ENCODE assay signal across 11 cellular contexts in the genomic region with DNA sequence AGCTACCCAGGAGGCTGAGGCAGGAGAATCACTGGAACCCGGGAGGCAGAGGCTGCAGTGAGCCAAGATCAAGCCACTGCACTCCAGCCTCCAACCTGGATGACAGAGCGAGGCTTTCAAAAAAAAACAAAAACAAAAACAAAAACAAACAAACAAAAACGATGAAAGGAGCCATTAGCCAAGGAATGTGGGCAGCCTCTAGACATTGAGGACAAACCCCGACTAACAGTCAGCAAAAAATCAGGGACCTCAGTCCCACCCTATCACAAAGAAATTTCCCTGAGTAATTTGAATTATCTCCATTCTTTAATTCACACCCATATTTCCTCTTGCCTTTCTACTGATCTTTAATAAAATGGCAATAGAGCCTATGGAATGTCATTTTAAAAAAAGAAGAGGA.
DNase-seq lines count a peak whose midpoint lies in the region; ATAC-seq and TF ChIP-seq lines count a peak whose summit lies in the region.
"Had no signal": no experiment of that assay in that cellular context is flagged by ENCODE, and none has a peak within 500 bp of the region (broad histone marks: within the 10 kb centered on the region; RNA-seq: fewer than 3 reads in every experiment).

No MANE protein-coding gene starts in this region.

- peak overlapping the region; percentile 78 to 92 for H3K4me3 Mint-ChIP-seq in activated T-cell treated with anti-CD3 and anti-CD28 coated beads, Interleukin-2, amount 50 U/mL, for 72 hours

- H3K9me3 ChIP-seq in left lung (peaks cover 0 to 1% of the 10 kb centered on the region in 2 donors), tibial artery (no peaks in the 10 kb centered on the region)
- H3K9me3 ChIP-seq: lower lobe of right lung, prostate gland had no signal

- peaks cover under 1 to 2% of the 10 kb centered on the region in 2 donors for H3K9me3 Mint-ChIP-seq in activated T-cell treated with anti-CD3 and anti-CD28 coated beads, Interleukin-2, amount 50 U/mL, for 72 hours
- H3K9me3 Mint-ChIP-seq in activated naive CD4-positive, alpha-beta T cell treated with anti-CD3 and anti-CD28 coated beads, Interleukin-2, amount 50 U/mL, for 72 hours, result peaks cover 0 to 3% of the 10 kb centered on the region in 2 donors

- H3K4me1 ChIP-seq in left lung (peaks cover 0 to 15% of the 10 kb centered on the region in 2 donors), tibial artery (peaks cover 0 to 18% (median 8%) of the 10 kb centered on the region in 4 donors)
- H3K4me1 ChIP-seq: lower lobe of right lung, prostate gland had no signal

- H3K27ac ChIP-seq in left lung, result peak overlapping the region; percentile 50 to 72
- H3K27ac ChIP-seq in tibial artery, result peak overlapping the region; percentile 26 to 51
- H3K27ac ChIP-seq: lower lobe of right lung, prostate gland, VCaP had no signal

- H3K36me3 ChIP-seq in left lung, result peaks cover 0 to 17% of the 10 kb centered on the region in 2 donors
- H3K36me3 ChIP-seq in tibial artery, result peaks cover 0 to 15% (median 0%) of the 10 kb centered on the region in 3 donors
- H3K36me3 ChIP-seq: prostate gland had no signal

- DNase-seq in activated T-cell treated with anti-CD3 and anti-CD28 coated beads, Interleukin-2, amount 50 U/mL, for 72 hours, result no peak
- DNase-seq in activated T-cell treated with anti-CD3 and anti-CD28 coated beads for 4 hours, result no peak
- DNase-seq in activated naive CD4-positive, alpha-beta T cell treated with anti-CD3 and anti-CD28 coated beads, Interleukin-2, amount 50 U/mL, for 72 hours (ENCODE audit: low spot score in 2 of 2), result no peak
- no peak for DNase-seq in left lung
- DNase-seq in tibial artery, result no peak
- DNase-seq in NCI-H1930 (lab: John Stamatoyannopoulos, UW), result no peak
- no peak for DNase-seq in DMS79 (lab: John Stamatoyannopoulos, UW)
- no peak for DNase-seq in AG08395 (ENCODE audit: low spot score)
- DNase-seq: lower lobe of right lung had no signal

- H3K27me3 Mint-ChIP-seq in activated T-cell treated with anti-CD3 and anti-CD28 coated beads, Interleukin-2, amount 50 U/mL, for 72 hours (ENCODE audit: low read depth), result no peaks in the 10 kb centered on the region

- H3K36me3 Mint-ChIP-seq in activated T-cell treated with anti-CD3 and anti-CD28 coated beads, Interleukin-2, amount 50 U/mL, for 72 hours (ENCODE audit: insufficient read depth in 2 of 2), result peaks cover 9 to 23% of the 10 kb centered on the region in 2 donors
- peaks cover 2 to 48% of the 10 kb centered on the region in 2 donors for H3K36me3 Mint-ChIP-seq in activated naive CD4-positive, alpha-beta T cell treated with anti-CD3 and anti-CD28 coated beads, Interleukin-2, amount 50 U/mL, for 72 hours

- no peaks in the 10 kb centered on the region for H3K27me3 ChIP-seq in left lung
- H3K27me3 ChIP-seq in tibial artery, result no peaks in the 10 kb centered on the region

- H3K4me3 ChIP-seq in left lung (no peak overlapping the region), tibial artery (no peak overlapping the region)
- H3K4me3 ChIP-seq: lower lobe of right lung, prostate gland had no signal

- intact Hi-C loops in left lung (cut with DNase I), result no loop called here
- intact Hi-C loops in tibial artery (cut with DNase I; ENCODE audit: low total_unique reads), result no loop called here

- peak in 1 of 2 donors; percentile 9 for ATAC-seq in activated T-cell treated with anti-CD3 and anti-CD28 coated beads, Interleukin-2, amount 50 U/mL, for 72 hours (replicated peaks in 1 of 2)
- peak in 1 of 2 donors; percentile 10 for ATAC-seq in activated naive CD4-positive, alpha-beta T cell treated with anti-CD3 and anti-CD28 coated beads, Interleukin-2, amount 50 U/mL, for 72 hours
- ATAC-seq in left lung, result no peak

- H3K4me1 Mint-ChIP-seq in activated T-cell treated with anti-CD3 and anti-CD28 coated beads, Interleukin-2, amount 50 U/mL, for 72 hours (ENCODE audit: low read depth), result peaks cover 65% of the 10 kb centered on the region

- H3K27ac Mint-ChIP-seq in activated T-cell treated with anti-CD3 and anti-CD28 coated beads, Interleukin-2, amount 50 U/mL, for 72 hours, result peak overlapping the region; percentile 100
- peak overlapping the region; percentile 96 to 97 for H3K27ac Mint-ChIP-seq in activated naive CD4-positive, alpha-beta T cell treated with anti-CD3 and anti-CD28 coated beads, Interleukin-2, amount 50 U/mL, for 72 hours

- TF ChIP-seq CTCF in left lung (IDR thresholded peaks at IDR 0.05) (no peak), tibial artery (IDR thresholded peaks at IDR 0.05) (no peak)
